ENCODE assay signal across 1 cellular context in genomic region chr6:3296537-3297453, GRCh38.
TF ChIP-seq lines count a peak whose summit lies in the region.

No MANE protein-coding gene starts in this region.

TF ChIP-seq in SK-N-SH, 30 proteins besides CTCF, POLR2A, EP300 and RAD21 (continued from another document):
- no peak for TF ChIP-seq USF2 (IDR thresholded peaks at IDR 0.05; ENCODE audit: borderline replicate concordance, low read depth, low read length)
- TF ChIP-seq TEAD4 (IDR thresholded peaks at IDR 0.05; ENCODE audit: borderline replicate concordance, insufficient read depth): no peak
- no peak for TF ChIP-seq JUND (IDR thresholded peaks at IDR 0.05)
- no peak for TF ChIP-seq SIN3A (IDR thresholded peaks at IDR 0.05; ENCODE audit: borderline replicate concordance, low read depth, low read length)
- no peak for TF ChIP-seq NFIC (IDR thresholded peaks at IDR 0.05; ENCODE audit: borderline replicate concordance)
